In the genomic region with DNA sequence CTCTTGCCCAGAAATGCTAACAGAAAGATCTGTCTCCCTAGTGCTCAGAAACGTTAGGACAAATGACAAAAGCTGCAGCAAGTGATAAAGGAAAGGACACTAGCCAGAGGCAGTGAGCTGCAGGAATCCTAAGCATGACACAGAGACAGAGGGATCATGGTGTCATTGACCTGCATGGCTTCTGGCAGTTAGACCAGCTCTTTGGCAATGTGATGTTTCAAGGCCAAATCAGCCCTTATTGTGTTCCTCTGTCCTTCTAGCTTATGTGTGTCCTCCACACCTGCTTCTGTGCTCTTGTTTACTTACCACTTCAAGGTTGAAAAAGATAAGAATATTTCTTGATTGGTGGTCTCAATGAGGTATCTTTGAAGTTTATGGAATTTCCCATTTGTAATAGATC, we compare ENCODE assay signal across 27 cellular contexts.
"Had no signal": no experiment of that assay in that cellular context is flagged by ENCODE, and none has a peak within 500 bp of the region (broad histone marks: within the 10 kb centered on the region; RNA-seq: fewer than 3 reads in every experiment).

No MANE protein-coding gene starts in this region.

- H3K27me3 Mint-ChIP-seq: activated CD4-positive, alpha-beta T cell treated with anti-CD3 and anti-CD28 coated beads, Interleukin-2, amount 10 ng/mL, durations not matched to agents 7 days and 5 days; activated CD8-positive, alpha-beta T cell treated with anti-CD3 and anti-CD28 coated beads for 36 hours had no signal

- FAIRE-seq: kidney, urothelium cell line had no signal

- DNase-seq: activated CD4-positive, alpha-beta T cell treated with anti-CD3 and anti-CD28 coated beads for 1 hour; activated CD4-positive, alpha-beta T cell treated with anti-CD3 and anti-CD28 coated beads, Interleukin-2, amount 10 ng/mL, durations not matched to agents 7 days and 5 days; activated CD8-positive, alpha-beta T cell treated with anti-CD3 and anti-CD28 coated beads for 36 hours; activated naive CD4-positive, alpha-beta T cell; activated T-cell treated with anti-CD3 and anti-CD28 coated beads, Interleukin-2, amount 50 U/mL, for 4 hours; anterior cingulate cortex; cerebellar nuclear complex; dorsolateral prefrontal cortex; effector memory CD4-positive, alpha-beta T cell; gastrocnemius medialis; glutamatergic neuron; hippocampal formation; kidney; posterior cingulate gyrus; stimulated activated CD4-positive, alpha-beta T cell treated with anti-CD3 and anti-CD28 coated beads, Interleukin-12 subunit alpha, Interleukin-12 subunit beta, amount 100 ng/mL, for 4 hours; stimulated activated CD4-positive, alpha-beta T cell treated with anti-CD3 and anti-CD28 coated beads, Interleukin-4, amount 100 ng/mL, for 1 hour; stimulated activated naive CD8-positive, alpha-beta T cell treated with anti-CD3 and anti-CD28 coated beads, Interleukin-15, Interleukin-2, amounts not matched to agents 100 U/mL and 50 U/mL, for 24 hours; T-helper 2 cell; testis; transverse colon had no signal

- H3K27me3 ChIP-seq: dorsolateral prefrontal cortex, gastrocnemius medialis, testis, transverse colon had no signal

- H3K4me1 ChIP-seq: gastrocnemius medialis, testis, transverse colon had no signal

- H3K27ac ChIP-seq: coronary artery, dorsolateral prefrontal cortex, gastrocnemius medialis, skin epidermis, testis, transverse colon had no signal

- H3K4me3 ChIP-seq: coronary artery, dorsolateral prefrontal cortex, gastrocnemius medialis, skin epidermis, testis, transverse colon had no signal

- H3K36me3 ChIP-seq: gastrocnemius medialis, transverse colon had no signal

- ATAC-seq: activated CD8-positive, alpha-beta T cell treated with anti-CD3 and anti-CD28 coated beads for 36 hours; activated naive CD4-positive, alpha-beta T cell treated with anti-CD3 and anti-CD28 coated beads, Interleukin-2, amount 50 U/mL, for 72 hours; activated T-cell treated with anti-CD3 and anti-CD28 coated beads, Interleukin-2, amount 50 U/mL, for 4 hours; gastrocnemius medialis; sciatic nerve; stimulated activated naive CD8-positive, alpha-beta T cell treated with anti-CD3 and anti-CD28 coated beads, Interleukin-15, Interleukin-2, amounts not matched to agents 100 U/mL and 50 U/mL, for 24 hours; WTC11 had no signal

- H3K9me3 ChIP-seq: gastrocnemius medialis, testis, transverse colon had no signal

- H3K27ac Mint-ChIP-seq: activated CD4-positive, alpha-beta T cell treated with anti-CD3 and anti-CD28 coated beads, Interleukin-2, amount 10 ng/mL, durations not matched to agents 7 days and 5 days; activated CD8-positive, alpha-beta T cell treated with anti-CD3 and anti-CD28 coated beads for 36 hours; activated naive CD4-positive, alpha-beta T cell treated with anti-CD3 and anti-CD28 coated beads, Interleukin-2, amount 50 U/mL, for 72 hours; nephron; WTC11 had no signal

- H3K4me3 Mint-ChIP-seq: activated CD4-positive, alpha-beta T cell treated with anti-CD3 and anti-CD28 coated beads, Interleukin-2, amount 10 ng/mL, durations not matched to agents 7 days and 5 days; activated CD8-positive, alpha-beta T cell treated with anti-CD3 and anti-CD28 coated beads for 36 hours; activated T-cell treated with anti-CD3 and anti-CD28 coated beads, Interleukin-2, amount 50 U/mL, for 4 hours; nephron; WTC11 had no signal

- H3K4me1 Mint-ChIP-seq: nephron had no signal
